ENCODE assay signal across 2 cellular contexts in genomic region chr2:37149626-37150322, GRCh38.
A peak's percentile ranks its signal among the peaks of the same experiment; 100 is the strongest.
TF ChIP-seq lines count a peak whose summit lies in the region.

No MANE protein-coding gene starts in this region.

TF ChIP-seq in HEK293, 187 proteins besides CTCF, POLR2A, EP300 and RAD21:
- TF ChIP-seq ZNF184 (tag by site-specific recombination; IDR thresholded peaks at IDR 0.05) = no peak
- TF ChIP-seq ZNF280C (tag by site-specific recombination; IDR thresholded peaks at IDR 0.05) = no peak
- TF ChIP-seq OSR2 (tag by site-specific recombination; IDR thresholded peaks at IDR 0.05) = peak; percentile 24; the same call in 1 of the 2 replicates
- TF ChIP-seq YY1 (tag by site-specific recombination; IDR thresholded peaks at IDR 0.05) = no peak
- no peak; the same call in 1 of the 2 replicates for TF ChIP-seq ZNF629 (tag by site-specific recombination; IDR thresholded peaks at IDR 0.05)
- no peak for TF ChIP-seq ZNF426 (tag by site-specific recombination; IDR thresholded peaks at IDR 0.05)
- 0 out of 2 replicates have a peak, but pooled peaks have one; percentile 15 for TF ChIP-seq TRIM28 (IDR thresholded peaks at IDR 0.05; ENCODE audit: borderline replicate concordance, low read length)
- TF ChIP-seq ZNF596 (tag by site-specific recombination; IDR thresholded peaks at IDR 0.05) = no peak
- TF ChIP-seq ZNF645 (tag by site-specific recombination; IDR thresholded peaks at IDR 0.05) = no peak
- peak; percentile 79 for TF ChIP-seq FEZF1 (tag by site-specific recombination; IDR thresholded peaks at IDR 0.05)
- TF ChIP-seq PRDM6 (tag by site-specific recombination; IDR thresholded peaks at IDR 0.05) = peak; percentile 85
- no peak for TF ChIP-seq ZNF561 (tag by site-specific recombination; IDR thresholded peaks at IDR 0.05; ENCODE audit: borderline replicate concordance)
- TF ChIP-seq ZNF18 (tag by site-specific recombination; IDR thresholded peaks at IDR 0.05) = peak; percentile 70; the same call in 1 of the 2 replicates

TF ChIP-seq in GM12878, 131 proteins besides CTCF, POLR2A, EP300 and RAD21:
- TF ChIP-seq MEF2A (IDR thresholded peaks at IDR 0.05; ENCODE audit: insufficient read depth, low read depth, low read length) (no peak), POLR2AphosphoS5 (IDR thresholded peaks at IDR 0.05; ENCODE audit: low read length) (no peak), EZH2 (IDR thresholded peaks at IDR 0.05; ENCODE audit: borderline replicate concordance, control insufficient read depth, low read depth, low read length) (no peak), E2F8 (IDR thresholded peaks at IDR 0.05; ENCODE audit: low read depth, partially characterized antibody) (no peak), PRDM15 (CRISPR knock-in tag; IDR thresholded peaks at IDR 0.05) (no peak), SIX5 (IDR thresholded peaks at IDR 0.05; ENCODE audit: low read depth, low read length, severe bottlenecking) (no peak), SKIL (IDR thresholded peaks at IDR 0.05; ENCODE audit: low read depth, poor library complexity, severe bottlenecking) (no peak), NR2F1 (conservative IDR thresholded peaks at IDR 0.05) (no peak), SUZ12 (IDR thresholded peaks at IDR 0.05; ENCODE audit: unreplicated experiment) (no peak), ZBTB11 (CRISPR knock-in tag; IDR thresholded peaks at IDR 0.05) (no peak), SPI1 (IDR thresholded peaks at IDR 0.05; ENCODE audit: borderline replicate concordance, insufficient read depth, low read depth, low read length) (no peak), BCL11A (IDR thresholded peaks at IDR 0.05; ENCODE audit: low read depth, low read length) (no peak), CBFB (IDR thresholded peaks at IDR 0.05; ENCODE audit: low read depth) (no peak), RUNX3 (IDR thresholded peaks at IDR 0.05; ENCODE audit: low read length) (no peak), HDGF (IDR thresholded peaks at IDR 0.05) (no peak), BHLHE40 (IDR thresholded peaks at IDR 0.05; ENCODE audit: borderline replicate concordance in 1 of 2, low read depth in 2 of 2, low read length in 1 of 2) (no peak)
